In genomic region chr1:244862354-244862698, GRCh38 we compare ENCODE assay signal across 8 cellular contexts. TPM values are rescaled to one million over a fixed set of nuclear protein-coding genes. Genes with fewer than 3 reads are reported as not detected.
A peak's percentile ranks its signal among the peaks of the same experiment; 100 is the strongest.
DNase-seq lines count a peak whose midpoint lies in the region; ATAC-seq and TF ChIP-seq lines count a peak whose summit lies in the region.

No MANE protein-coding gene starts in this region.

- H3K27me3 ChIP-seq in fibroblast of lung (ENCODE audit: control insufficient read depth, insufficient read depth, low read length) = no peaks in the 10 kb centered on the region

- in situ Hi-C loops in SK-MEL-5 (cut with HindIII; ENCODE audit: low pct_unique_long_range_greater_than_20kb, low sequenced_read_pairs) = no loop called here

- H3K9ac ChIP-seq in fibroblast of lung (ENCODE audit: insufficient read depth, low read length) = peak overlapping the region; percentile 99

- H3K4me3 ChIP-seq in fibroblast of lung (replicated peaks in 1 of 4; ENCODE audit: control extremely low read depth in 1 of 4, insufficient read depth in 1 of 4, low read depth in 3 of 4, low read length in 4 of 4) (peak overlapping the region; percentile 76 to 93 (median 88)), retinal pigment epithelial cell (ENCODE audit: low read length) (peak overlapping the region; percentile 82)

- peak overlapping the region; percentile 96 for H3K4me2 ChIP-seq in fibroblast of lung (ENCODE audit: extremely low read depth, insufficient read depth, low read length)

- no peak overlapping the region for H2AFZ ChIP-seq in fibroblast of lung (ENCODE audit: low read length)

- no peaks in the 10 kb centered on the region for H3K9me3 ChIP-seq in fibroblast of lung (ENCODE audit: control insufficient read depth, insufficient read depth, low read depth, low read length)

- H3K36me3 ChIP-seq in fibroblast of lung (ENCODE audit: control insufficient read depth, insufficient read depth, low read length) = peaks cover 6% of the 10 kb centered on the region

- DNase-seq in NCI-H82 (lab: John Stamatoyannopoulos, UW) = peak; percentile 67
- no peak for DNase-seq in NCI-H82 treated with DMSO at 0.1 percent for 48 hours (lab: John Stamatoyannopoulos, UW; ENCODE audit: unreplicated experiment)
- DNase-seq in SK-MEL-5 (ENCODE audit: low read depth, low spot score) = peak; percentile 20
- no peak for DNase-seq in fibroblast of lung (ENCODE audit: low read depth in 2 of 2)
- DNase-seq in retinal pigment epithelial cell (ENCODE audit: low read depth) = no peak
- DNase-seq in NCI-H226 = no peak
- no peak for DNase-seq in dedifferentiated amniotic fluid mesenchymal stem cell (ENCODE audit: extremely low spot score)

- peaks cover 6% of the 10 kb centered on the region for H3K4me1 ChIP-seq in fibroblast of lung (ENCODE audit: control insufficient read depth, extremely low read depth, insufficient read depth, low read length)

- no peak for ATAC-seq in HG03139 (IDR thresholded peaks at IDR 0.05; ENCODE audit: unreplicated experiment)

- TF ChIP-seq CTCF in fibroblast of lung (conservative IDR thresholded peaks at IDR 0.05 in 1 of 2, IDR thresholded peaks at IDR 0.05 in 1 of 2; ENCODE audit: low read depth in 1 of 2, low read length in 2 of 2) (no peak), retinal pigment epithelial cell (conservative IDR thresholded peaks at IDR 0.05; ENCODE audit: low read depth, low read length) (no peak)

- peaks cover 67% of the 10 kb centered on the region for H3K79me2 ChIP-seq in fibroblast of lung (ENCODE audit: control insufficient read depth, insufficient read depth, low read length)

- peak overlapping the region; percentile 96 for H3K27ac ChIP-seq in fibroblast of lung (ENCODE audit: insufficient read depth, low read length)

- H4K20me1 ChIP-seq in fibroblast of lung (ENCODE audit: control insufficient read depth, extremely low read depth, insufficient read depth, low read length) = peaks cover 16% of the 10 kb centered on the region

RNA-seq across cellular contexts. Expression of gene HNRNPU, which starts 2.0 kb away (rescaled TPM):
- 221 and 282 TPM in 2 replicates for total RNA-seq in SK-MEL-5 (2014; rRNA removed; shearing (Covaris generic))
- 282 and 321 TPM in 2 replicates for polyA plus RNA-seq in SK-MEL-5 (2015; cell fraction: cytosol; rRNA removed)
- 211 and 304 TPM in 2 replicates for polyA plus RNA-seq in SK-MEL-5 (2015; cell fraction: nucleus; rRNA removed)
- total RNA-seq in fibroblast of lung = 328 and 383 TPM in 2 replicates
- 231 and 330 TPM in 2 replicates for polyA plus RNA-seq in fibroblast of lung
- polyA plus RNA-seq in fibroblast of lung (2012) = 307 and 379 TPM in 2 replicates
- 14.6 and 94.0 TPM in 2 replicates for polyA minus RNA-seq in fibroblast of lung (ENCODE audit: low replicate concordance)

RNA-seq across cellular contexts. Expression of gene COX20, which starts 26.9 kb away (rescaled TPM):
- 35.0 and 37.9 TPM in 2 replicates for total RNA-seq in SK-MEL-5 (2014; rRNA removed; shearing (Covaris generic))
- 28.4 and 52.7 TPM in 2 replicates for polyA plus RNA-seq in SK-MEL-5 (2015; cell fraction: cytosol; rRNA removed)
- 22.6 and 27.1 TPM in 2 replicates for polyA plus RNA-seq in SK-MEL-5 (2015; cell fraction: nucleus; rRNA removed)
- total RNA-seq in fibroblast of lung = 14.9 and 22.8 TPM in 2 replicates
- polyA plus RNA-seq in fibroblast of lung = 51.5 and 51.9 TPM in 2 replicates
- 68.1 and 71.7 TPM in 2 replicates for polyA plus RNA-seq in fibroblast of lung (2012)
- polyA minus RNA-seq in fibroblast of lung (ENCODE audit: low replicate concordance) = 1.1 TPM in 2 replicates

Comparison
In these comparisons a context has a peak if more than half of its experiments do, and no peak if none do; other contexts are left out.
1. DNase-seq: peak in NCI-H82 (single experiment) and SK-MEL-5 (single experiment); none in NCI-H82 treated with DMSO at 0.1 percent for 48 hours (single experiment), fibroblast of lung (0 of 2), retinal pigment epithelial cell (single experiment), NCI-H226 (single experiment) and dedifferentiated amniotic fluid mesenchymal stem cell (single experiment).